1 cellular context compared by ENCODE assay signal in the genomic region with DNA sequence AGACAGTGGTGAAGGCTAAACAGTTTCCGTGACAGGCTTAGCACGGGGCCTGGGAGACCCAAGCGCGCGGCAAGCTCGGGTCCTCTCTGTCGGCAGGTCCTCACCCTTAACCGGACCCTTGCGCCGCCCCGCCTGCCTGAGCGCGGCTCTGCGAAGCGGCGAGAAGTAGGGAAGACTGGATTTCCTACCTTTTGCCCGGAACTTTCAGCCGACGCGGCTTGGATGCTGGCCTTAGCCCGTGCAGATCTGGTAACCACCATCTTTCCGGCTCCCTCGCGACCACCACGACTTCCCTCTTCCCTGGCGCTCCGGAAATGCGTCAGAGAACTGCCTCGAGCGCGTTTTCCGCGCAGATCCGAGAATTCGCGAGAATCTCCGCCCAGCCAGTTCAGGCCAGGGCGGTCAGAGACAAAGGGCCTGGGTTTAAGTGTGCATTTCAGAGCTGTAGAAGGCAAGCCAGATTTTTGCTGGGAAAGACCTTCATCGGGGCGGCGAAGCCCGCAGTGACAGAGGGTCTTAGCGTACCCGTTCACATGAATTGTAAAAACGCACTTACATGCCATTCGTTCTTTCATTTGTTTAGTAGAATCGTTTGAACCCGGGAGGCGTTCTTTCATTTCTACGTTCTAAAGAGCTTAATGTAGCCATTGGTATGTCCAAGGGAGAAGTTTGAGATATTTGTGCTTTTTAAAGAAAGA.
A peak's percentile ranks its signal among the peaks of the same experiment; 100 is the strongest.
TF ChIP-seq lines count a peak whose summit lies in the region.

A gene with protein sequence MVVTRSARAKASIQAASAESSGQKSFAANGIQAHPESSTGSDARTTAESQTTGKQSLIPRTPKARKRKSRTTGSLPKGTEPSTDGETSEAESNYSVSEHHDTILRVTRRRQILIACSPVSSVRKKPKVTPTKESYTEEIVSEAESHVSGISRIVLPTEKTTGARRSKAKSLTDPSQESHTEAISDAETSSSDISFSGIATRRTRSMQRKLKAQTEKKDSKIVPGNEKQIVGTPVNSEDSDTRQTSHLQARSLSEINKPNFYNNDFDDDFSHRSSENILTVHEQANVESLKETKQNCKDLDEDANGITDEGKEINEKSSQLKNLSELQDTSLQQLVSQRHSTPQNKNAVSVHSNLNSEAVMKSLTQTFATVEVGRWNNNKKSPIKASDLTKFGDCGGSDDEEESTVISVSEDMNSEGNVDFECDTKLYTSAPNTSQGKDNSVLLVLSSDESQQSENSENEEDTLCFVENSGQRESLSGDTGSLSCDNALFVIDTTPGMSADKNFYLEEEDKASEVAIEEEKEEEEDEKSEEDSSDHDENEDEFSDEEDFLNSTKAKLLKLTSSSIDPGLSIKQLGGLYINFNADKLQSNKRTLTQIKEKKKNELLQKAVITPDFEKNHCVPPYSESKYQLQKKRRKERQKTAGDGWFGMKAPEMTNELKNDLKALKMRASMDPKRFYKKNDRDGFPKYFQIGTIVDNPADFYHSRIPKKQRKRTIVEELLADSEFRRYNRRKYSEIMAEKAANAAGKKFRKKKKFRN (minus strand): TSS at position 318 of the 698 bp plus-strand sequence. CDS start 58 bp downstream, at position 260.

TF ChIP-seq in HepG2, 621 proteins besides CTCF, POLR2A, EP300 and RAD21 (continued from another document and continues in another):
- TF ChIP-seq, protein P1, sequence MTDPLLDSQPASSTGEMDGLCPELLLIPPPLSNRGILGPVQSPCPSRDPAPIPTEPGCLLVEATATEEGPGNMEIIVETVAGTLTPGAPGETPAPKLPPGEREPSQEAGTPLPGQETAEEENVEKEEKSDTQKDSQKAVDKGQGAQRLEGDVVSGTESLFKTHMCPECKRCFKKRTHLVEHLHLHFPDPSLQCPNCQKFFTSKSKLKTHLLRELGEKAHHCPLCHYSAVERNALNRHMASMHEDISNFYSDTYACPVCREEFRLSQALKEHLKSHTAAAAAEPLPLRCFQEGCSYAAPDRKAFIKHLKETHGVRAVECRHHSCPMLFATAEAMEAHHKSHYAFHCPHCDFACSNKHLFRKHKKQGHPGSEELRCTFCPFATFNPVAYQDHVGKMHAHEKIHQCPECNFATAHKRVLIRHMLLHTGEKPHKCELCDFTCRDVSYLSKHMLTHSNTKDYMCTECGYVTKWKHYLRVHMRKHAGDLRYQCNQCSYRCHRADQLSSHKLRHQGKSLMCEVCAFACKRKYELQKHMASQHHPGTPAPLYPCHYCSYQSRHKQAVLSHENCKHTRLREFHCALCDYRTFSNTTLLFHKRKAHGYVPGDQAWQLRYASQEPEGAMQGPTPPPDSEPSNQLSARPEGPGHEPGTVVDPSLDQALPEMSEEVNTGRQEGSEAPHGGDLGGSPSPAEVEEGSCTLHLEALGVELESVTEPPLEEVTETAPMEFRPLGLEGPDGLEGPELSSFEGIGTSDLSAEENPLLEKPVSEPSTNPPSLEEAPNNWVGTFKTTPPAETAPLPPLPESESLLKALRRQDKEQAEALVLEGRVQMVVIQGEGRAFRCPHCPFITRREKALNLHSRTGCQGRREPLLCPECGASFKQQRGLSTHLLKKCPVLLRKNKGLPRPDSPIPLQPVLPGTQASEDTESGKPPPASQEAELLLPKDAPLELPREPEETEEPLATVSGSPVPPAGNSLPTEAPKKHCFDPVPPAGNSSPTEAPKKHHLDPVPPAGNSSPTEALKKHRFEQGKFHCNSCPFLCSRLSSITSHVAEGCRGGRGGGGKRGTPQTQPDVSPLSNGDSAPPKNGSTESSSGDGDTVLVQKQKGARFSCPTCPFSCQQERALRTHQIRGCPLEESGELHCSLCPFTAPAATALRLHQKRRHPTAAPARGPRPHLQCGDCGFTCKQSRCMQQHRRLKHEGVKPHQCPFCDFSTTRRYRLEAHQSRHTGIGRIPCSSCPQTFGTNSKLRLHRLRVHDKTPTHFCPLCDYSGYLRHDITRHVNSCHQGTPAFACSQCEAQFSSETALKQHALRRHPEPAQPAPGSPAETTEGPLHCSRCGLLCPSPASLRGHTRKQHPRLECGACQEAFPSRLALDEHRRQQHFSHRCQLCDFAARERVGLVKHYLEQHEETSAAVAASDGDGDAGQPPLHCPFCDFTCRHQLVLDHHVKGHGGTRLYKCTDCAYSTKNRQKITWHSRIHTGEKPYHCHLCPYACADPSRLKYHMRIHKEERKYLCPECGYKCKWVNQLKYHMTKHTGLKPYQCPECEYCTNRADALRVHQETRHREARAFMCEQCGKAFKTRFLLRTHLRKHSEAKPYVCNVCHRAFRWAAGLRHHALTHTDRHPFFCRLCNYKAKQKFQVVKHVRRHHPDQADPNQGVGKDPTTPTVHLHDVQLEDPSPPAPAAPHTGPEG (CRISPR knock-in tag; IDR thresholded peaks at IDR 0.05): no peak; the same call in 1 of the 2 replicates
- peak; percentile 89 for TF ChIP-seq BRD4 (CRISPR knock-in tag; IDR thresholded peaks at IDR 0.05)
- peak; percentile 85; the same call in 1 of the 2 replicates for TF ChIP-seq ZNF879 (CRISPR knock-in tag; IDR thresholded peaks at IDR 0.05)
- TF ChIP-seq, protein P2, sequence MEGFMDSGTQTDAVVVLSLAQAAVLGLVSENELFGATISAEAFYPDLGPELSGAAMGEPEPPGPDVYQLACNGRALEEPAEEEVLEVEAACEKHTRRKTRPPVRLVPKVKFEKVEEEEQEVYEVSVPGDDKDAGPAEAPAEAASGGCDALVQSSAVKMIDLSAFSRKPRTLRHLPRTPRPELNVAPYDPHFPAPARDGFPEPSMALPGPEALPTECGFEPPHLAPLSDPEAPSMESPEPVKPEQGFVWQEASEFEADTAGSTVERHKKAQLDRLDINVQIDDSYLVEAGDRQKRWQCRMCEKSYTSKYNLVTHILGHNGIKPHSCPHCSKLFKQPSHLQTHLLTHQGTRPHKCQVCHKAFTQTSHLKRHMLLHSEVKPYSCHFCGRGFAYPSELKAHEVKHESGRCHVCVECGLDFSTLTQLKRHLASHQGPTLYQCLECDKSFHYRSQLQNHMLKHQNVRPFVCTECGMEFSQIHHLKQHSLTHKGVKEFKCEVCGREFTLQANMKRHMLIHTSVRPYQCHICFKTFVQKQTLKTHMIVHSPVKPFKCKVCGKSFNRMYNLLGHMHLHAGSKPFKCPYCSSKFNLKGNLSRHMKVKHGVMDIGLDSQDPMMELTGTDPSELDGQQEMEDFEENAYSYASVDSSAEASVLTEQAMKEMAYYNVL (CRISPR knock-in tag; IDR thresholded peaks at IDR 0.05; ENCODE audit: borderline replicate concordance): no peak
- TF ChIP-seq PAF1 (CRISPR knock-in tag; IDR thresholded peaks at IDR 0.05): no peak
- TF ChIP-seq XBP1 (CRISPR knock-in tag; IDR thresholded peaks at IDR 0.05): 0 out of 2 replicates have a peak, but pooled peaks have one; percentile 32
- TF ChIP-seq PAX8 (CRISPR knock-in tag; IDR thresholded peaks at IDR 0.05; ENCODE audit: borderline replicate concordance): no peak
- no peak for TF ChIP-seq MTF2 (CRISPR knock-in tag; IDR thresholded peaks at IDR 0.05; ENCODE audit: borderline replicate concordance)
- no peak for TF ChIP-seq ZNF160 (CRISPR knock-in tag; IDR thresholded peaks at IDR 0.05)
- TF ChIP-seq PLRG1 (conservative IDR thresholded peaks at IDR 0.05): no peak
- TF ChIP-seq, protein P3, sequence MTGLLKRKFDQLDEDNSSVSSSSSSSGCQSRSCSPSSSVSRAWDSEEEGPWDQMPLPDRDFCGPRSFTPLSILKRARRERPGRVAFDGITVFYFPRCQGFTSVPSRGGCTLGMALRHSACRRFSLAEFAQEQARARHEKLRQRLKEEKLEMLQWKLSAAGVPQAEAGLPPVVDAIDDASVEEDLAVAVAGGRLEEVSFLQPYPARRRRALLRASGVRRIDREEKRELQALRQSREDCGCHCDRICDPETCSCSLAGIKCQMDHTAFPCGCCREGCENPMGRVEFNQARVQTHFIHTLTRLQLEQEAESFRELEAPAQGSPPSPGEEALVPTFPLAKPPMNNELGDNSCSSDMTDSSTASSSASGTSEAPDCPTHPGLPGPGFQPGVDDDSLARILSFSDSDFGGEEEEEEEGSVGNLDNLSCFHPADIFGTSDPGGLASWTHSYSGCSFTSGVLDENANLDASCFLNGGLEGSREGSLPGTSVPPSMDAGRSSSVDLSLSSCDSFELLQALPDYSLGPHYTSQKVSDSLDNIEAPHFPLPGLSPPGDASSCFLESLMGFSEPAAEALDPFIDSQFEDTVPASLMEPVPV (CRISPR knock-in tag; IDR thresholded peaks at IDR 0.05): peak; percentile 50; the same call in 1 of the 2 replicates
- TF ChIP-seq SPEN (CRISPR knock-in tag; IDR thresholded peaks at IDR 0.05; ENCODE audit: low read depth): peak; percentile 98
- peak; percentile 36 for TF ChIP-seq ZNF781 (CRISPR knock-in tag; IDR thresholded peaks at IDR 0.05; ENCODE audit: borderline replicate concordance, not compliant biosample characterization)
- TF ChIP-seq ISX (CRISPR knock-in tag; conservative IDR thresholded peaks at IDR 0.05): no peak
- 0 out of 2 replicates have a peak, but pooled peaks have one; percentile 50 for TF ChIP-seq MYNN (CRISPR knock-in tag; IDR thresholded peaks at IDR 0.05; ENCODE audit: low read depth)
- no peak for TF ChIP-seq SKI (IDR thresholded peaks at IDR 0.05; ENCODE audit: partially characterized antibody)
- TF ChIP-seq, protein P4, sequence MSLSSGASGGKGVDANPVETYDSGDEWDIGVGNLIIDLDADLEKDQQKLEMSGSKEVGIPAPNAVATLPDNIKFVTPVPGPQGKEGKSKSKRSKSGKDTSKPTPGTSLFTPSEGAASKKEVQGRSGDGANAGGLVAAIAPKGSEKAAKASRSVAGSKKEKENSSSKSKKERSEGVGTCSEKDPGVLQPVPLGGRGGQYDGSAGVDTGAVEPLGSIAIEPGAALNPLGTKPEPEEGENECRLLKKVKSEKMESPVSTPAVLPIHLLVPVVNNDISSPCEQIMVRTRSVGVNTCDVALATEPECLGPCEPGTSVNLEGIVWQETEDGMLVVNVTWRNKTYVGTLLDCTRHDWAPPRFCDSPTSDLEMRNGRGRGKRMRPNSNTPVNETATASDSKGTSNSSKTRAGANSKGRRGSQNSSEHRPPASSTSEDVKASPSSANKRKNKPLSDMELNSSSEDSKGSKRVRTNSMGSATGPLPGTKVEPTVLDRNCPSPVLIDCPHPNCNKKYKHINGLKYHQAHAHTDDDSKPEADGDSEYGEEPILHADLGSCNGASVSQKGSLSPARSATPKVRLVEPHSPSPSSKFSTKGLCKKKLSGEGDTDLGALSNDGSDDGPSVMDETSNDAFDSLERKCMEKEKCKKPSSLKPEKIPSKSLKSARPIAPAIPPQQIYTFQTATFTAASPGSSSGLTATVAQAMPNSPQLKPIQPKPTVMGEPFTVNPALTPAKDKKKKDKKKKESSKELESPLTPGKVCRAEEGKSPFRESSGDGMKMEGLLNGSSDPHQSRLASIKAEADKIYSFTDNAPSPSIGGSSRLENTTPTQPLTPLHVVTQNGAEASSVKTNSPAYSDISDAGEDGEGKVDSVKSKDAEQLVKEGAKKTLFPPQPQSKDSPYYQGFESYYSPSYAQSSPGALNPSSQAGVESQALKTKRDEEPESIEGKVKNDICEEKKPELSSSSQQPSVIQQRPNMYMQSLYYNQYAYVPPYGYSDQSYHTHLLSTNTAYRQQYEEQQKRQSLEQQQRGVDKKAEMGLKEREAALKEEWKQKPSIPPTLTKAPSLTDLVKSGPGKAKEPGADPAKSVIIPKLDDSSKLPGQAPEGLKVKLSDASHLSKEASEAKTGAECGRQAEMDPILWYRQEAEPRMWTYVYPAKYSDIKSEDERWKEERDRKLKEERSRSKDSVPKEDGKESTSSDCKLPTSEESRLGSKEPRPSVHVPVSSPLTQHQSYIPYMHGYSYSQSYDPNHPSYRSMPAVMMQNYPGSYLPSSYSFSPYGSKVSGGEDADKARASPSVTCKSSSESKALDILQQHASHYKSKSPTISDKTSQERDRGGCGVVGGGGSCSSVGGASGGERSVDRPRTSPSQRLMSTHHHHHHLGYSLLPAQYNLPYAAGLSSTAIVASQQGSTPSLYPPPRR (CRISPR knock-in tag; IDR thresholded peaks at IDR 0.05; ENCODE audit: borderline replicate concordance): no peak
- no peak for TF ChIP-seq ZNF30 (CRISPR knock-in tag; IDR thresholded peaks at IDR 0.05)
- TF ChIP-seq, protein P5, sequence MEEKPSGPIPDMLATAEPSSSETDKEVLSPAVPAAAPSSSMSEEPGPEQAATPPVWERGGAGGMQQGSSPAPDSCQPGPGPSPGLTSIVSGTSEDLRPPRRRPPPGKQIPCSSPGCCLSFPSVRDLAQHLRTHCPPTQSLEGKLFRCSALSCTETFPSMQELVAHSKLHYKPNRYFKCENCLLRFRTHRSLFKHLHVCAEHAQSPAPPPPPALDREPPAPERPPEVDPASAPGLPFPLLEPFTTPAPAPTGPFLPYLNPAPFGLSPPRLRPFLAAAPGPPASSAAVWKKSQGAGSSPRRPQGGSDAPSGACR (CRISPR knock-in tag; IDR thresholded peaks at IDR 0.05): no peak; the same call in 1 of the 2 replicates
- peak; percentile 91 for TF ChIP-seq AHR (CRISPR knock-in tag; IDR thresholded peaks at IDR 0.05)
- TF ChIP-seq, protein P6, sequence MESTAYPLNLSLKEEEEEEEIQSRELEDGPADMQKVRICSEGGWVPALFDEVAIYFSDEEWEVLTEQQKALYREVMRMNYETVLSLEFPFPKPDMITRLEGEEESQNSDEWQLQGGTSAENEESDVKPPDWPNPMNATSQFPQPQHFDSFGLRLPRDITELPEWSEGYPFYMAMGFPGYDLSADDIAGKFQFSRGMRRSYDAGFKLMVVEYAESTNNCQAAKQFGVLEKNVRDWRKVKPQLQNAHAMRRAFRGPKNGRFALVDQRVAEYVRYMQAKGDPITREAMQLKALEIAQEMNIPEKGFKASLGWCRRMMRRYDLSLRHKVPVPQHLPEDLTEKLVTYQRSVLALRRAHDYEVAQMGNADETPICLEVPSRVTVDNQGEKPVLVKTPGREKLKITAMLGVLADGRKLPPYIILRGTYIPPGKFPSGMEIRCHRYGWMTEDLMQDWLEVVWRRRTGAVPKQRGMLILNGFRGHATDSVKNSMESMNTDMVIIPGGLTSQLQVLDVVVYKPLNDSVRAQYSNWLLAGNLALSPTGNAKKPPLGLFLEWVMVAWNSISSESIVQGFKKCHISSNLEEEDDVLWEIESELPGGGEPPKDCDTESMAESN (CRISPR knock-in tag; conservative IDR thresholded peaks at IDR 0.05): peak; percentile 84
- TF ChIP-seq ZNF703 (CRISPR knock-in tag; IDR thresholded peaks at IDR 0.05; ENCODE audit: borderline replicate concordance): no peak
- no peak for TF ChIP-seq RFX5 (IDR thresholded peaks at IDR 0.05; ENCODE audit: low read depth, low read length)
- TF ChIP-seq ERF (CRISPR knock-in tag; IDR thresholded peaks at IDR 0.05): peak; percentile 84
- TF ChIP-seq, protein P7, sequence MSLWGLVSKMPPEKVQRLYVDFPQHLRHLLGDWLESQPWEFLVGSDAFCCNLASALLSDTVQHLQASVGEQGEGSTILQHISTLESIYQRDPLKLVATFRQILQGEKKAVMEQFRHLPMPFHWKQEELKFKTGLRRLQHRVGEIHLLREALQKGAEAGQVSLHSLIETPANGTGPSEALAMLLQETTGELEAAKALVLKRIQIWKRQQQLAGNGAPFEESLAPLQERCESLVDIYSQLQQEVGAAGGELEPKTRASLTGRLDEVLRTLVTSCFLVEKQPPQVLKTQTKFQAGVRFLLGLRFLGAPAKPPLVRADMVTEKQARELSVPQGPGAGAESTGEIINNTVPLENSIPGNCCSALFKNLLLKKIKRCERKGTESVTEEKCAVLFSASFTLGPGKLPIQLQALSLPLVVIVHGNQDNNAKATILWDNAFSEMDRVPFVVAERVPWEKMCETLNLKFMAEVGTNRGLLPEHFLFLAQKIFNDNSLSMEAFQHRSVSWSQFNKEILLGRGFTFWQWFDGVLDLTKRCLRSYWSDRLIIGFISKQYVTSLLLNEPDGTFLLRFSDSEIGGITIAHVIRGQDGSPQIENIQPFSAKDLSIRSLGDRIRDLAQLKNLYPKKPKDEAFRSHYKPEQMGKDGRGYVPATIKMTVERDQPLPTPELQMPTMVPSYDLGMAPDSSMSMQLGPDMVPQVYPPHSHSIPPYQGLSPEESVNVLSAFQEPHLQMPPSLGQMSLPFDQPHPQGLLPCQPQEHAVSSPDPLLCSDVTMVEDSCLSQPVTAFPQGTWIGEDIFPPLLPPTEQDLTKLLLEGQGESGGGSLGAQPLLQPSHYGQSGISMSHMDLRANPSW (CRISPR knock-in tag; IDR thresholded peaks at IDR 0.05; ENCODE audit: borderline replicate concordance): no peak
- TF ChIP-seq ZNF772 (CRISPR knock-in tag; IDR thresholded peaks at IDR 0.05): peak; percentile 81; the same call in 1 of the 2 replicates
- no peak for TF ChIP-seq ZSCAN25 (CRISPR knock-in tag; IDR thresholded peaks at IDR 0.05)
